In genomic region chr12:116881325-116881866, GRCh38 we compare ENCODE assay signal across 10 cellular contexts. TPM values are rescaled to one million over a fixed set of nuclear protein-coding genes. Genes with fewer than 3 reads are reported as not detected.
DNase-seq lines count a peak whose midpoint lies in the region; ATAC-seq and TF ChIP-seq lines count a peak whose summit lies in the region.
"Had no signal": no experiment of that assay in that cellular context is flagged by ENCODE, and none has a peak within 500 bp of the region (broad histone marks: within the 10 kb centered on the region; RNA-seq: fewer than 3 reads in every experiment).

Gene HRK (minus strand): TSS chr12:116881441. CDS start chr12:116881307, 134 bp downstream.

- DNase-seq in ELF-1 (ENCODE audit: low read depth, low spot score) (peak; percentile 14), T-helper 17 cell (no peak), upper lobe of right lung (no peak), NCI-H1048 (lab: John Stamatoyannopoulos, UW) (no peak), DMS153 treated with DMSO at 0.1 percent for 48 hours (lab: John Stamatoyannopoulos, UW; ENCODE audit: unreplicated experiment) (no peak)
- DNase-seq in stimulated activated CD4-positive, alpha-beta T cell treated with anti-CD3 and anti-CD28 coated beads, Interleukin-12 subunit alpha, Interleukin-12 subunit beta, amount 100 ng/mL, for 4 hours = no peak

- no peak for TF ChIP-seq CTCF in upper lobe of right lung (IDR thresholded peaks at IDR 0.05)

- no peaks in the 10 kb centered on the region for H3K9me3 ChIP-seq in T-helper 17 cell (ENCODE audit: control insufficient read depth, low read length, poor library complexity, severe bottlenecking)
- no peaks in the 10 kb centered on the region for H3K9me3 ChIP-seq in iPS-18a (ENCODE audit: control insufficient read depth, low read depth, low read length)
- no peaks in the 10 kb centered on the region for H3K9me3 ChIP-seq in upper lobe of right lung
- H3K9me3 ChIP-seq: neutrophil had no signal

- H3K4me1 Mint-ChIP-seq in T-helper 17 cell = peaks cover 27% of the 10 kb centered on the region

- H3K4me1 ChIP-seq in iPS-18a (ENCODE audit: control insufficient read depth, low read depth, low read length) (peaks cover 23% of the 10 kb centered on the region), upper lobe of right lung (peaks cover 29% of the 10 kb centered on the region)

- intact Hi-C loops in upper lobe of right lung (cut with DNase I) = no loop called here

- H3K27ac Mint-ChIP-seq in T-helper 17 cell = peak within 1 kb of the TSS; percentile 6

- peak within 1 kb of the TSS; percentile 43 for H3K9ac ChIP-seq in iPS-18a (ENCODE audit: low read length)

- H3K27ac ChIP-seq in iPS-18a (ENCODE audit: low read length) (no peak within 1 kb of the TSS), upper lobe of right lung (no peak within 1 kb of the TSS)
- H3K27ac ChIP-seq: neutrophil had no signal

- H3K27me3 ChIP-seq in iPS-18a (ENCODE audit: control insufficient read depth, insufficient read depth, low read length) = peaks cover 77% of the 10 kb centered on the region
- H3K27me3 ChIP-seq in upper lobe of right lung = peaks cover 72% of the 10 kb centered on the region

- H3K36me3 ChIP-seq in iPS-18a (ENCODE audit: control insufficient read depth, low read depth, low read length) (no peaks in the 10 kb centered on the region), upper lobe of right lung (no peaks in the 10 kb centered on the region)
- H3K36me3 ChIP-seq: neutrophil had no signal

- peak within 1 kb of the TSS; percentile 75 for H3K4me3 ChIP-seq in iPS-18a (ENCODE audit: low read length)
- H3K4me3 ChIP-seq in upper lobe of right lung = peak within 1 kb of the TSS; percentile 23

- ATAC-seq in HG02852 (IDR thresholded peaks at IDR 0.05; ENCODE audit: unreplicated experiment) (peak; percentile 17), T-helper 17 cell (no peak), upper lobe of right lung (no peak)

- peaks cover 74% of the 10 kb centered on the region for H3K27me3 Mint-ChIP-seq in T-helper 17 cell

- H3K36me3 Mint-ChIP-seq in T-helper 17 cell (ENCODE audit: low read depth) = peaks cover 15% of the 10 kb centered on the region

- H3K4me3 Mint-ChIP-seq in T-helper 17 cell = peak within 1 kb of the TSS; percentile 90

RNA-seq across cellular contexts. Expression of gene HRK, which starts in this region (rescaled TPM):
- under 1 TPM in 1 of 2 donors, not detected in 1; 0.30 TPM for total RNA-seq in T-helper 17 cell
- total RNA-seq in upper lobe of right lung = not detected
- total RNA-seq: T-helper 1 cell treated with Interleukin-12 subunit alpha and Interleukin-12 subunit beta and Interleukin-4 antibody, amounts not matched to agents 30 ng/mL and 1 ng/mL, for 36 hours had no signal
